15 cellular contexts compared by ENCODE assay signal in the genomic region with DNA sequence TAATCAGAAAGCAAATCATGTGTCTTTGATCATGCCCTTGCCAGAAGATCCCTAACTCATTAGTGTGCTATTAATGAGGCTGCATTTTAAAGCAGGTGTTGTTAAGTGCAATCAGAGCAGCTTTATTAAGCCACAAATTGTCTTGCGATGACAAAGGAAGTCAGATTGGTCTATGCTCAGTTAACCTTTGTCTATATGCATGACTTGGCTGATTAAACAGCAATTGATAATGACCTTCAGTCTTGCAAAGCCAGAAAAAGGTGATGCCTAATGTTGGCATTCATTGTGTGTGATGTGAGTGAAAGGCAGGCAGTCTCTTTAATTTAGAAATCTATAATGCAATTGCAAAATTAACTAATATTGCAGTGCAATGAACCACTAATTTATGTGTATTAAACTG.
DNase-seq lines count a peak whose midpoint lies in the region; ATAC-seq and TF ChIP-seq lines count a peak whose summit lies in the region.
"Had no signal": no experiment of that assay in that cellular context is flagged by ENCODE, and none has a peak within 500 bp of the region (broad histone marks: within the 10 kb centered on the region; RNA-seq: fewer than 3 reads in every experiment).

No MANE protein-coding gene starts in this region.

- no peak overlapping the region for H3K9ac ChIP-seq in neural cell (ENCODE audit: low read length)
- H3K9ac ChIP-seq: GM23248 had no signal

- no peaks in the 10 kb centered on the region for H3K27me3 ChIP-seq in neural cell (ENCODE audit: insufficient read depth, low read depth, low read length)
- H3K27me3 ChIP-seq: BE2C had no signal

- TF ChIP-seq EP300 in neural cell (conservative IDR thresholded peaks at IDR 0.05; ENCODE audit: poor library complexity, severe bottlenecking): no peak

- no peaks in the 10 kb centered on the region for H3K79me2 ChIP-seq in neural cell (replicated peaks; ENCODE audit: insufficient read depth, low read length)

- no peak for ATAC-seq in GM19397 (IDR thresholded peaks at IDR 0.05; ENCODE audit: unreplicated experiment)
- ATAC-seq in GM21528 (IDR thresholded peaks at IDR 0.05; ENCODE audit: low FRiP score, unreplicated experiment): no peak

- H2AFZ ChIP-seq in neural cell (ENCODE audit: low read depth, low read length): no peak overlapping the region
- H2AFZ ChIP-seq: GM23248 had no signal

- H3K4me3 ChIP-seq in neural cell (ENCODE audit: low read length): no peak overlapping the region
- H3K4me3 ChIP-seq: GM23248, HAP-1 had no signal

- TF ChIP-seq RAD21 in neural cell (conservative IDR thresholded peaks at IDR 0.05): no peak

- H3F3A ChIP-seq in neural cell (ENCODE audit: insufficient read depth, low read length, poor library complexity, severe bottlenecking): no peaks in the 10 kb centered on the region

- DNase-seq in NCI-H748 (lab: John Stamatoyannopoulos, UW; ENCODE audit: unreplicated experiment) (peak; percentile 56), NCI-H748 treated with DMSO at 0.1 percent for 48 hours (lab: John Stamatoyannopoulos, UW) (no peak), NCI-H146 treated with DMSO at 0.1 percent for 48 hours (lab: John Stamatoyannopoulos, UW; ENCODE audit: unreplicated experiment) (peak; percentile 45), NCI-H82 (lab: John Stamatoyannopoulos, UW) (no peak)
- DNase-seq: BE2C; CD4-positive, alpha-beta memory T cell; DND-41; GDM1; GM23248; IMR-90 had no signal

- peak overlapping the region; percentile 12 for H3K27ac ChIP-seq in neural cell (ENCODE audit: low read length)
- H3K27ac ChIP-seq: C4-2B, GM23248 had no signal

- no peaks in the 10 kb centered on the region for H3K9me3 ChIP-seq in neural cell (ENCODE audit: low read length)
- H3K9me3 ChIP-seq: BE2C, HAP-1 had no signal

- no peak overlapping the region for H3K4me2 ChIP-seq in neural cell (ENCODE audit: low read length)

- H4K20me1 ChIP-seq in neural cell (ENCODE audit: insufficient read depth): no peaks in the 10 kb centered on the region

- no peak for TF ChIP-seq CTCF in neural cell (IDR thresholded peaks at IDR 0.05; ENCODE audit: poor library complexity, severe bottlenecking)

- no peaks in the 10 kb centered on the region for H3K9me2 ChIP-seq in neural cell (ENCODE audit: insufficient read depth, low read length)

- no peaks in the 10 kb centered on the region for H3K36me3 ChIP-seq in neural cell (ENCODE audit: insufficient read depth, low read length)
- H3K36me3 ChIP-seq: BE2C, HAP-1 had no signal

TF ChIP-seq in neural cell, 6 proteins besides CTCF, POLR2A, EP300 and RAD21:
- TF ChIP-seq SMC3 (conservative IDR thresholded peaks at IDR 0.05; ENCODE audit: poor library complexity): no peak
- TF ChIP-seq TAF1 (IDR thresholded peaks at IDR 0.05; ENCODE audit: low read depth): no peak
- TF ChIP-seq MXI1 (conservative IDR thresholded peaks at IDR 0.05; ENCODE audit: poor library complexity, severe bottlenecking): no peak
- no peak for TF ChIP-seq POLR2AphosphoS5 (IDR thresholded peaks at IDR 0.05)
- TF ChIP-seq EZH2 (IDR thresholded peaks at IDR 0.05; ENCODE audit: borderline replicate concordance, insufficient read depth, low read length, poor library complexity, severe bottlenecking): no peak
- TF ChIP-seq, protein P1, sequence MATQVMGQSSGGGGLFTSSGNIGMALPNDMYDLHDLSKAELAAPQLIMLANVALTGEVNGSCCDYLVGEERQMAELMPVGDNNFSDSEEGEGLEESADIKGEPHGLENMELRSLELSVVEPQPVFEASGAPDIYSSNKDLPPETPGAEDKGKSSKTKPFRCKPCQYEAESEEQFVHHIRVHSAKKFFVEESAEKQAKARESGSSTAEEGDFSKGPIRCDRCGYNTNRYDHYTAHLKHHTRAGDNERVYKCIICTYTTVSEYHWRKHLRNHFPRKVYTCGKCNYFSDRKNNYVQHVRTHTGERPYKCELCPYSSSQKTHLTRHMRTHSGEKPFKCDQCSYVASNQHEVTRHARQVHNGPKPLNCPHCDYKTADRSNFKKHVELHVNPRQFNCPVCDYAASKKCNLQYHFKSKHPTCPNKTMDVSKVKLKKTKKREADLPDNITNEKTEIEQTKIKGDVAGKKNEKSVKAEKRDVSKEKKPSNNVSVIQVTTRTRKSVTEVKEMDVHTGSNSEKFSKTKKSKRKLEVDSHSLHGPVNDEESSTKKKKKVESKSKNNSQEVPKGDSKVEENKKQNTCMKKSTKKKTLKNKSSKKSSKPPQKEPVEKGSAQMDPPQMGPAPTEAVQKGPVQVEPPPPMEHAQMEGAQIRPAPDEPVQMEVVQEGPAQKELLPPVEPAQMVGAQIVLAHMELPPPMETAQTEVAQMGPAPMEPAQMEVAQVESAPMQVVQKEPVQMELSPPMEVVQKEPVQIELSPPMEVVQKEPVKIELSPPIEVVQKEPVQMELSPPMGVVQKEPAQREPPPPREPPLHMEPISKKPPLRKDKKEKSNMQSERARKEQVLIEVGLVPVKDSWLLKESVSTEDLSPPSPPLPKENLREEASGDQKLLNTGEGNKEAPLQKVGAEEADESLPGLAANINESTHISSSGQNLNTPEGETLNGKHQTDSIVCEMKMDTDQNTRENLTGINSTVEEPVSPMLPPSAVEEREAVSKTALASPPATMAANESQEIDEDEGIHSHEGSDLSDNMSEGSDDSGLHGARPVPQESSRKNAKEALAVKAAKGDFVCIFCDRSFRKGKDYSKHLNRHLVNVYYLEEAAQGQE (IDR thresholded peaks at IDR 0.05; ENCODE audit: borderline replicate concordance): no peak

Comparison
In these comparisons a context has a peak if more than half of its experiments do, and no peak if none do; other contexts are left out.
1. DNase-seq: peak in NCI-H748 (single experiment) and NCI-H146 treated with DMSO at 0.1 percent for 48 hours (single experiment); none in NCI-H748 treated with DMSO at 0.1 percent for 48 hours (single experiment) and NCI-H82 (single experiment).